In the genomic region with DNA sequence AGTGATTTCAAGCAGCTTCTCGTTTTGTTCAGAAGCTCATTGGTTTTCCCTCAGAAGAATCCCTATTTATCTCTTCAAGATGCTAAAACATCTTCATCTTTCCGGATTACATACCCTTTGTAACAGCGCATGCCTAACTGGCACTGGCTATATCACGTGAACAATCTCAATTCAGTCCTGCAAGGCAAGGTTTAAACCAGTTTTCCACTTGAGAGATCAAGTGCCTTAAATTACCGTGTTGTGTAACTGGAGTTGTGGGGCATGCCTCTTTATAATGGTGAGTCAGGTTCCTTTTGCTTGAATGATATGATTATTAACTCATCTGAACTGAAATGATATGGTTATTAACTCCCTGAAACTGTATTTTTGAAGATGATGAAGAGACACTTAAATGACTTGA, we compare ENCODE assay signal across 23 cellular contexts. TPM values are rescaled to one million over a fixed set of nuclear protein-coding genes. Genes with fewer than 3 reads are reported as not detected.
DNase-seq lines count a peak whose midpoint lies in the region; ATAC-seq and TF ChIP-seq lines count a peak whose summit lies in the region.
"Had no signal": no experiment of that assay in that cellular context is flagged by ENCODE, and none has a peak within 500 bp of the region (broad histone marks: within the 10 kb centered on the region; RNA-seq: fewer than 3 reads in every experiment).

No MANE protein-coding gene starts in this region.

- no peak overlapping the region for H3K4me3 ChIP-seq in lower lobe of right lung
- H3K4me3 ChIP-seq: GM23248 had no signal

- no peak for TF ChIP-seq POLR2A in erythroblast (IDR thresholded peaks at IDR 0.05; ENCODE audit: low read length)

- H3K27me3 ChIP-seq in lower lobe of right lung (ENCODE audit: low read depth) (no peaks in the 10 kb centered on the region), foreskin keratinocyte (no peaks in the 10 kb centered on the region)

- intact Hi-C loops in lower lobe of right lung (cut with DNase I), result no loop called here

- ATAC-seq in lower lobe of right lung (peak; percentile 64 to 70), foreskin keratinocyte (no peak), GM19328 (IDR thresholded peaks at IDR 0.05; ENCODE audit: unreplicated experiment) (no peak)

- H3K36me3 ChIP-seq in lower lobe of right lung, result no peaks in the 10 kb centered on the region

- TF ChIP-seq CTCF in lower lobe of right lung (IDR thresholded peaks at IDR 0.05) (no peak), foreskin keratinocyte (conservative IDR thresholded peaks at IDR 0.05) (no peak)

- DNase-seq in NCI-H1417 (lab: John Stamatoyannopoulos, UW), result peak in 2 of 3 experiments; percentile 25 to 64
- DNase-seq in NCI-H1417 treated with DMSO at 0.1 percent for 48 hours (lab: John Stamatoyannopoulos, UW), result no peak
- peak; percentile 10 for DNase-seq in NCI-H2107 (lab: John Stamatoyannopoulos, UW)
- DNase-seq in NCI-H510A treated with DMSO at 0.1 percent for 48 hours (lab: John Stamatoyannopoulos, UW), result peak; percentile 89
- no peak for DNase-seq in lower lobe of right lung
- no peak for DNase-seq in foreskin keratinocyte
- DNase-seq in erythroblast (lab: John Stamatoyannopoulos, UW), result no peak
- DNase-seq: 8988T; AML-193; Calu3; CD8-positive, alpha-beta memory T cell; DMS153; GM23248; H9; HFFc6; KBM-7; MM.1S; NCI-H1048; NCI-H2171; NCI-H446 treated with DMSO at 0.1 percent for 48 hours; NCI-H82; Right ventricle myocardium superior had no signal

- H3K4me1 ChIP-seq in lower lobe of right lung, result no peaks in the 10 kb centered on the region
- H3K4me1 ChIP-seq in foreskin keratinocyte, result no peaks in the 10 kb centered on the region

- no peaks in the 10 kb centered on the region for H3K9me3 ChIP-seq in lower lobe of right lung

- H3K27ac ChIP-seq in lower lobe of right lung (no peak overlapping the region), foreskin keratinocyte (no peak overlapping the region)
- H3K27ac ChIP-seq: GM23248 had no signal

RNA-seq across cellular contexts. Expression of a gene that starts 11.0 kb away (rescaled TPM):
- total RNA-seq in lower lobe of right lung, result 1.3 TPM
- 3.2 and 4.2 TPM in 2 replicates for total RNA-seq in foreskin keratinocyte
- 0.83 and 0.97 TPM in 2 replicates for polyA plus RNA-seq in foreskin keratinocyte

RNA-seq across cellular contexts. Expression of a gene that starts 37.8 kb away (rescaled TPM):
- total RNA-seq in lower lobe of right lung (3.6 TPM), foreskin keratinocyte (4.1 and 4.7 TPM in 2 replicates)
- 2.7 and 3.0 TPM in 2 replicates for polyA plus RNA-seq in foreskin keratinocyte

Comparison
In these comparisons a context has a peak if more than half of its experiments do, and no peak if none do; other contexts are left out.
1. DNase-seq: peak in NCI-H1417 (2 of 3), NCI-H2107 (single experiment) and NCI-H510A treated with DMSO at 0.1 percent for 48 hours (single experiment); none in NCI-H1417 treated with DMSO at 0.1 percent for 48 hours (single experiment), lower lobe of right lung (single experiment), foreskin keratinocyte (0 of 2) and erythroblast (0 of 2).
2. ATAC-seq: peak in lower lobe of right lung (2 of 2); none in foreskin keratinocyte (single experiment) and GM19328 (single experiment).